ENCODE assay signal across 8 cellular contexts in genomic region chr2:70141754-70142589, GRCh38. TPM values are rescaled to one million over a fixed set of nuclear protein-coding genes. Genes with fewer than 3 reads are reported as not detected.
DNase-seq lines count a peak whose midpoint lies in the region; ATAC-seq, FAIRE-seq and TF ChIP-seq lines count a peak whose summit lies in the region.

No MANE protein-coding gene starts in this region.

- TF ChIP-seq CTCF in BJ (IDR thresholded peaks at IDR 0.05; ENCODE audit: insufficient read depth, low read depth, low read length): no peak
- TF ChIP-seq CTCF in PC-3 (conservative IDR thresholded peaks at IDR 0.05; ENCODE audit: low read depth, low read length): no peak
- no peak for TF ChIP-seq CTCF in K562 (IDR thresholded peaks at IDR 0.05 in 2 of 3, conservative IDR thresholded peaks at IDR 0.05 in 1 of 3; ENCODE audit: insufficient read depth in 2 of 3, low read depth in 1 of 3, low read length in 3 of 3)

- POLR2A ChIA-PET in BJ (lab: Charles Lee): interaction anchor here (1.2 kb wide), 1 partner anchor 228 kb away, joined by 4 read pairs; no protein-coding TSS in a partner anchor
- POLR2A ChIA-PET in PC-3 (lab: Charles Lee; ENCODE audit: unreplicated experiment): interaction anchor here (0.5 to 1.2 kb wide), 7 partner anchors 9 to 394 kb away, joined by 3 to 6 read pairs (median 4); partner anchors contain the start of gene MXD1
- POLR2A ChIA-PET in K562 (lab: Yijun Ruan, JAX): interaction anchor here (0.6 to 3.9 kb wide), 13 partner anchors 9 to 823 kb away, joined by 3 to 31 read pairs (median 7); partner anchors contain the start of genes MXD1, PCBP1 and SNRPG

- no peak for TF ChIP-seq RAD21 in K562 (CRISPR knock-in tag; conservative IDR thresholded peaks at IDR 0.05 in 1 of 2, IDR thresholded peaks at IDR 0.05 in 1 of 2)

- H4K20me1 ChIP-seq in PC-3 (ENCODE audit: low read length) (no peaks in the 10 kb centered on the region), K562 (replicated peaks; ENCODE audit: control insufficient read depth, insufficient read depth, low read length) (no peaks in the 10 kb centered on the region)

- peaks cover 24% of the 10 kb centered on the region for H3K36me3 Mint-ChIP-seq in stimulated activated effector memory CD8-positive, alpha-beta T cell treated with anti-CD3 and anti-CD28 coated beads, Interleukin-12 subunit alpha, Interleukin-12 subunit beta, amount 100 ng/mL, for 72 hours

- peak overlapping the region; percentile 99 for H3K27ac Mint-ChIP-seq in stimulated activated effector memory CD8-positive, alpha-beta T cell treated with anti-CD3 and anti-CD28 coated beads, Interleukin-12 subunit alpha, Interleukin-12 subunit beta, amount 100 ng/mL, for 72 hours

- peak; percentile 6 for ATAC-seq in GM18870 (IDR thresholded peaks at IDR 0.05; ENCODE audit: unreplicated experiment)
- ATAC-seq in HG03066 (IDR thresholded peaks at IDR 0.05; ENCODE audit: low read depth, unreplicated experiment): peak; percentile 32
- ATAC-seq in PC-3: peak; percentile 78
- ATAC-seq in K562: peak; percentile 81
- peak; percentile 58 for ATAC-seq in stimulated activated effector memory CD8-positive, alpha-beta T cell treated with anti-CD3 and anti-CD28 coated beads, Interleukin-12 subunit alpha, Interleukin-12 subunit beta, amount 100 ng/mL, for 72 hours

- no peaks in the 10 kb centered on the region for H3K27me3 ChIP-seq in BJ (ENCODE audit: control insufficient read depth, insufficient read depth, low read length)
- no peaks in the 10 kb centered on the region for H3K27me3 ChIP-seq in PC-3 (ENCODE audit: low read length)
- no peaks in the 10 kb centered on the region for H3K27me3 ChIP-seq in K562 (ENCODE audit: control insufficient read depth in 2 of 2, insufficient read depth in 2 of 2, low read length in 2 of 2)

- H3K4me2 ChIP-seq in PC-3 (ENCODE audit: low read length) (peak overlapping the region; percentile 83), K562 (ENCODE audit: insufficient read depth, low read length) (peak overlapping the region; percentile 87)

- TSS peak; percentile 89 for BruUV-seq in PC-3 (replicated peaks; lab: Mats Ljungman, UMichigan)
- BruUV-seq in K562 (replicated peaks; lab: Mats Ljungman, UMichigan): TSS peak; percentile 90

- intact Hi-C loops in PC-3 (cut with micrococcal nuclease) (loop anchor here (1.0 to 2.0 kb wide), 5 partner anchors 18 to 228 kb away; no protein-coding TSS in a partner anchor), K562 (cut with micrococcal nuclease) (loop anchor here (1.0 to 5.0 kb wide), 9 partner anchors 17 to 417 kb away; partner anchors contain the start of genes C2orf42, FAM136A, PCBP1 and TIA1)

- H3K36me3 ChIP-seq in BJ (ENCODE audit: control insufficient read depth, insufficient read depth, low read length) (no peaks in the 10 kb centered on the region), PC-3 (ENCODE audit: low read depth, low read length) (no peaks in the 10 kb centered on the region), K562 (ENCODE audit: control insufficient read depth, insufficient read depth, low read length) (no peaks in the 10 kb centered on the region)

- H2AFZ ChIP-seq in PC-3 (ENCODE audit: low read length) (peak overlapping the region; percentile 40), K562 (ENCODE audit: low read depth, low read length) (peak overlapping the region; percentile 61)

- DNase-seq in BJ (ENCODE audit: low read depth) (no peak), PC-3 (no peak), K562 (ENCODE audit: extremely low read depth in 1 of 4, low spot score in 3 of 4) (peak; percentile 81 to 89 (median 86)), iPS-NIHi11 (ENCODE audit: low spot score) (peak; percentile 72), EL (no peak)
- DNase-seq in stimulated activated effector memory CD8-positive, alpha-beta T cell treated with anti-CD3 and anti-CD28 coated beads, Interleukin-12 subunit alpha, Interleukin-12 subunit beta, amount 100 ng/mL, for 72 hours (ENCODE audit: low spot score in 2 of 2): no peak

- in situ Hi-C loops in K562 (cut with MboI): loop anchor here (5.0 kb wide), 1 partner anchor 215 kb away; no protein-coding TSS in a partner anchor

- CTCF ChIA-PET in BJ (lab: Yijun Ruan, JAX): interaction anchor here (0.8 to 4.2 kb wide), 6 partner anchors 14 to 229 kb away, joined by 3 to 39 read pairs (median 4); partner anchors contain the start of gene MXD1
- CTCF ChIA-PET in PC-3 (lab: Charles Lee): interaction anchor here (0.6 to 0.8 kb wide), 2 partner anchors 49 to 224 kb away, joined by 5 to 10 read pairs; no protein-coding TSS in a partner anchor
- CTCF ChIA-PET in K562 (lab: Yijun Ruan, JAX; ENCODE audit: low intra/inter-chr PET ratio): interaction anchor here (0.6 to 2.6 kb wide), 4 partner anchors 53 to 230 kb away, joined by 3 to 30 read pairs (median 3); partner anchors contain the start of gene MXD1

- H3F3A ChIP-seq in PC-3 (ENCODE audit: low read length, unreplicated experiment): no peaks in the 10 kb centered on the region

- WGBS in K562 (ENCODE audit: insufficient coverage, low coverage, missing lambda C conversion rate): under 1% methylated on average over 42 of the region's 76 CpGs

- H3K9me3 ChIP-seq in PC-3 (ENCODE audit: low read length): no peaks in the 10 kb centered on the region
- H3K9me3 ChIP-seq in K562 (replicated peaks; ENCODE audit: control insufficient read depth, insufficient read depth, low read depth, low read length): no peaks in the 10 kb centered on the region

- H3K9me2 ChIP-seq in PC-3 (replicated peaks; ENCODE audit: low read length): no peaks in the 10 kb centered on the region

- H3K9me3 Mint-ChIP-seq in stimulated activated effector memory CD8-positive, alpha-beta T cell treated with anti-CD3 and anti-CD28 coated beads, Interleukin-12 subunit alpha, Interleukin-12 subunit beta, amount 100 ng/mL, for 72 hours: no peaks in the 10 kb centered on the region

- H3K4me1 Mint-ChIP-seq in stimulated activated effector memory CD8-positive, alpha-beta T cell treated with anti-CD3 and anti-CD28 coated beads, Interleukin-12 subunit alpha, Interleukin-12 subunit beta, amount 100 ng/mL, for 72 hours: peaks cover 71% of the 10 kb centered on the region

- H3K79me2 ChIP-seq in PC-3 (ENCODE audit: low read length) (peaks cover 6% of the 10 kb centered on the region; the same call in 1 of the 2 replicates), K562 (ENCODE audit: control insufficient read depth, insufficient read depth, low read length) (peaks cover 17% of the 10 kb centered on the region)

- FAIRE-seq in K562 (lab: Jason Lieb, UNC): no peak

- H3K4me3 Mint-ChIP-seq in stimulated activated effector memory CD8-positive, alpha-beta T cell treated with anti-CD3 and anti-CD28 coated beads, Interleukin-12 subunit alpha, Interleukin-12 subunit beta, amount 100 ng/mL, for 72 hours: peak overlapping the region; percentile 77

- TF ChIP-seq POLR2A in K562 (conservative IDR thresholded peaks at IDR 0.05): peak; percentile 72

- H3K4me3 ChIP-seq in BJ (ENCODE audit: low read depth, low read length) (peak overlapping the region; percentile 63), PC-3 (ENCODE audit: low read length) (peak overlapping the region; percentile 63), K562 (peak overlapping the region; percentile 43)

- H3K27ac ChIP-seq in PC-3 (ENCODE audit: low read length): peak overlapping the region; percentile 87
- peak overlapping the region; percentile 97 for H3K27ac ChIP-seq in K562 (ENCODE audit: extremely low read depth, low read depth, low read length)

- no peak; the same call in 1 of the 2 replicates for TF ChIP-seq EP300 in K562 (IDR thresholded peaks at IDR 0.05; ENCODE audit: low read length)

- H3K4me1 ChIP-seq in PC-3 (ENCODE audit: insufficient read depth, low read length) (peaks cover 23% of the 10 kb centered on the region), K562 (replicated peaks in 1 of 2; ENCODE audit: control insufficient read depth in 2 of 2, insufficient read depth in 2 of 2, low read length in 2 of 2) (peaks cover 59 to 61% of the 10 kb centered on the region in 2 experiments)

- no peaks in the 10 kb centered on the region for H3K9me1 ChIP-seq in K562 (ENCODE audit: control insufficient read depth, insufficient read depth, low read length)

- H3K9ac ChIP-seq in PC-3 (ENCODE audit: low read length): peak overlapping the region; percentile 92
- H3K9ac ChIP-seq in K562 (ENCODE audit: insufficient read depth in 1 of 2, low read depth in 2 of 2, low read length in 2 of 2): peak overlapping the region; percentile 95 to 96

RNA-seq across cellular contexts. Expression of gene C2orf42, which starts 48.8 kb away (rescaled TPM):
- polyA plus RNA-seq in BJ (2011; rRNA removed) (9.8 and 12.1 TPM in 2 replicates), K562 (2011; rRNA removed) (5.9 and 7.7 TPM in 2 replicates), K562 (2014; fragmentation: Illumina TruSeq; extraction: Trizol) (5.8 and 7.1 TPM in 2 replicates), K562 (2014; fragmentation: Nextera tagmentation; extraction: Ambion mirVana) (1 to 10 TPM; 4.6 to 4.9 TPM), K562 (2014; rRNA removed) (5.6 and 8.4 TPM in 2 replicates)
- 33.9 and 55.7 TPM in 2 replicates for polyA minus RNA-seq in BJ (2011; rRNA and poly(A)+ RNA removed)
- total RNA-seq in PC-3 (2014; rRNA removed) (17.1 and 21.1 TPM in 2 replicates), K562 (2014; rRNA removed) (9.4 and 10.9 TPM in 2 replicates), K562 (2014; rRNA removed; fragmentation: Illumina TruSeq; extraction: Trizol) (7.1 and 7.7 TPM in 2 replicates), K562 (2015; rRNA removed; fragmentation: Illumina TruSeq; extraction: Trizol) (6.7 and 7.5 TPM in 2 replicates), K562 (2021) (7.3 and 9.6 TPM in 2 replicates)
- total RNA-seq in K562 (2011; cell fraction: chromatin; rRNA removed; ENCODE audit: low replicate concordance): 50.0 and 60.5 TPM in 2 replicates
- 36.7 and 37.4 TPM in 2 replicates for total RNA-seq in K562 (2011; cell fraction: nucleolus; rRNA removed)
- total RNA-seq in K562 (2011; cell fraction: nucleoplasm; rRNA removed): 43.0 and 56.3 TPM in 2 replicates
- polyA plus RNA-seq in K562 (2011; cell fraction: cytosol; rRNA removed): 2.8 and 4.8 TPM in 2 replicates
- polyA plus RNA-seq in K562 (2011; cell fraction: nucleus; rRNA removed): 10.2 and 15.6 TPM in 2 replicates
- 4.8 and 5.4 TPM in 2 replicates for polyA plus RNA-seq in K562 (2012)
- 20.2 and 25.2 TPM in 2 replicates for polyA minus RNA-seq in K562 (2011; rRNA and poly(A)+ RNA removed)
- 5.1 and 7.4 TPM in 2 replicates for polyA minus RNA-seq in K562 (2011; cell fraction: cytosol; rRNA and poly(A)+ RNA removed)
- polyA minus RNA-seq in K562 (2011; cell fraction: nucleus; rRNA and poly(A)+ RNA removed): 16.3 and 20.2 TPM in 2 replicates

RNA-seq across cellular contexts. Expression of gene PCBP1, which starts 54.7 kb away (rescaled TPM):
- polyA plus RNA-seq in BJ (2011; rRNA removed) (59.2 and 87.4 TPM in 2 replicates), K562 (2011; rRNA removed) (122 and 123 TPM in 2 replicates), K562 (2014; fragmentation: Illumina TruSeq; extraction: Trizol) (347 and 391 TPM in 2 replicates), K562 (2014; fragmentation: Nextera tagmentation; extraction: Ambion mirVana) (10 to 100 TPM; 19.2 to 23.9 TPM), K562 (2014; rRNA removed) (212 and 227 TPM in 2 replicates)
- 53.5 and 82.0 TPM in 2 replicates for polyA minus RNA-seq in BJ (2011; rRNA and poly(A)+ RNA removed)
- total RNA-seq in PC-3 (2014; rRNA removed) (39.2 and 59.7 TPM in 2 replicates), K562 (2014; rRNA removed) (78.1 and 99.4 TPM in 2 replicates), K562 (2014; rRNA removed; fragmentation: Illumina TruSeq; extraction: Trizol) (58.9 and 61.9 TPM in 2 replicates), K562 (2015; rRNA removed; fragmentation: Illumina TruSeq; extraction: Trizol) (72.5 and 76.0 TPM in 2 replicates), K562 (2021) (407 and 420 TPM in 2 replicates)
- 30.2 and 53.7 TPM in 2 replicates for total RNA-seq in K562 (2011; cell fraction: chromatin; rRNA removed; ENCODE audit: low replicate concordance)
- total RNA-seq in K562 (2011; cell fraction: nucleolus; rRNA removed): 60.7 and 63.0 TPM in 2 replicates
- 58.0 and 69.2 TPM in 2 replicates for total RNA-seq in K562 (2011; cell fraction: nucleoplasm; rRNA removed)
- 131 and 249 TPM in 2 replicates for polyA plus RNA-seq in K562 (2011; cell fraction: cytosol; rRNA removed)
- polyA plus RNA-seq in K562 (2011; cell fraction: nucleus; rRNA removed): 78.5 and 114 TPM in 2 replicates
- 431 TPM in 2 replicates for polyA plus RNA-seq in K562 (2012)
- 55.6 and 69.8 TPM in 2 replicates for polyA minus RNA-seq in K562 (2011; rRNA and poly(A)+ RNA removed)
- 92.3 and 95.3 TPM in 2 replicates for polyA minus RNA-seq in K562 (2011; cell fraction: cytosol; rRNA and poly(A)+ RNA removed)
- 36.1 and 36.7 TPM in 2 replicates for polyA minus RNA-seq in K562 (2011; cell fraction: nucleus; rRNA and poly(A)+ RNA removed)

Comparison
In these comparisons a context has a peak if more than half of its experiments do, and no peak if none do; other contexts are left out.
1. DNase-seq: peak in K562 (4 of 4) and iPS-NIHi11 (single experiment); none in BJ (single experiment), PC-3 (single experiment), stimulated activated effector memory CD8-positive, alpha-beta T cell treated with anti-CD3 and anti-CD28 coated beads, Interleukin-12 subunit alpha, Interleukin-12 subunit beta, amount 100 ng/mL, for 72 hours (0 of 2) and EL (single experiment).
2. ATAC-seq: peak in every context shown above with its lines; median percentile 81 in K562; 78 in PC-3; 58 in stimulated activated effector memory CD8-positive, alpha-beta T cell treated with anti-CD3 and anti-CD28 coated beads, Interleukin-12 subunit alpha, Interleukin-12 subunit beta, amount 100 ng/mL, for 72 hours; 32 in HG03066; 6 in GM18870.
3. Peak in every context shown above with its lines, with median percentiles within 50 percentile points of each other: H3K4me3 ChIP-seq.